Comparison of ENCODE assay signal across 8 cellular contexts in the genomic region with DNA sequence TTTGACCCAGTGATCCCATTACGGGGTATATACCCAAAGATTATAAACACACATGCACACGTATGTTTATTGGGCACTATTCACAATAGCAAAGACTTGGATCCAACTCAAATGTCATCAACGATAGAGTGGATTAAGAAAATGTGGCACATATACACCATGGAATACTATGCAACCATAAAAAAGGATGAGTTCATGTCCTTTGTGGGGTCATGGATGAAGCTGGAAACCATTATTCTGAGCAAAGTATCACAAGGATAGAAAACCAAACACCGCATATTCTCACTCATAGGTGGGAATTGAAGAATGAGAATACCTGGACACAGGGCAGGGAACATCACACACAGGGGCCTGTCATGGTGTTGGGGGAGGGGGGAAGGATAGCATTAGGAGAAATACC. TPM values are rescaled to one million over a fixed set of nuclear protein-coding genes. Genes with fewer than 3 reads are reported as not detected.
DNase-seq lines count a peak whose midpoint lies in the region; TF ChIP-seq lines count a peak whose summit lies in the region.
"Not testable (repeated sequence)": the region's sequence is repeated elsewhere in the genome, so short reads cannot be mapped to it uniquely, and the experiment has no call there.

No MANE protein-coding gene starts in this region.

- H3K9me3 Mint-ChIP-seq in activated CD4-positive, alpha-beta memory T cell treated with anti-CD3 and anti-CD28 coated beads for 36 hours; activated naive CD4-positive, alpha-beta T cell treated with anti-CD3 and anti-CD28 coated beads, Interleukin-2, amount 10 ng/mL, durations not matched to agents 7 days and 5 days; immature natural killer cell; neural progenitor cell: not testable (repeated sequence)

- CTCF ChIA-PET in activated CD4-positive, alpha-beta memory T cell treated with anti-CD3 and anti-CD28 coated beads for 36 hours (lab: Charles Lee); activated naive CD4-positive, alpha-beta T cell treated with anti-CD3 and anti-CD28 coated beads, Interleukin-2, amount 10 ng/mL, durations not matched to agents 7 days and 5 days (lab: Charles Lee): not testable (repeated sequence)

- not testable (repeated sequence) for DNase-seq in GM06990 (ENCODE audit: extremely low read depth, insufficient read length); Karpas-422; activated CD4-positive, alpha-beta memory T cell treated with anti-CD3 and anti-CD28 coated beads for 36 hours; activated naive CD4-positive, alpha-beta T cell treated with anti-CD3 and anti-CD28 coated beads, Interleukin-2, amount 10 ng/mL, durations not matched to agents 7 days and 5 days; immature natural killer cell; neural progenitor cell (ENCODE audit: low spot score)

- H3K9ac ChIP-seq in BLaER1 treated with 17β-estradiol and CSF1 and Interleukin-3, amounts not matched to agents 10 nM and 100 nM; neural progenitor cell: not testable (repeated sequence)
- H3K9ac ChIP-seq in Karpas-422 (ENCODE audit: low read length), result peak overlapping the region; percentile 89
- peak overlapping the region; percentile 85 for H3K9ac ChIP-seq in SU-DHL-6 (ENCODE audit: low read length)

- peak overlapping the region in 6 of 11 experiments; percentile 51 to 99 (median 95); a peak in 6 of 22 replicates for H3K27ac ChIP-seq in BLaER1 treated with 17β-estradiol and CSF1 and Interleukin-3, amounts not matched to agents 10 nM and 100 nM
- H3K27ac ChIP-seq in Karpas-422 (ENCODE audit: low read length) (peak overlapping the region; percentile 96), SU-DHL-6 (ENCODE audit: low read depth, low read length) (peak overlapping the region; percentile 96)
- not testable (repeated sequence) for H3K27ac ChIP-seq in neural progenitor cell

- POLR2A ChIA-PET in activated CD4-positive, alpha-beta memory T cell treated with anti-CD3 and anti-CD28 coated beads for 36 hours (lab: Charles Lee), result not testable (repeated sequence)

- H2AFZ ChIP-seq in Karpas-422 (ENCODE audit: low read length); SU-DHL-6 (ENCODE audit: low read depth, low read length, severe bottlenecking); neural progenitor cell (replicated peaks): not testable (repeated sequence)

- H3K27me3 Mint-ChIP-seq in activated CD4-positive, alpha-beta memory T cell treated with anti-CD3 and anti-CD28 coated beads for 36 hours; neural progenitor cell (ENCODE audit: insufficient read depth, low read depth): not testable (repeated sequence)
- H3K27me3 Mint-ChIP-seq in activated naive CD4-positive, alpha-beta T cell treated with anti-CD3 and anti-CD28 coated beads, Interleukin-2, amount 10 ng/mL, durations not matched to agents 7 days and 5 days, result peaks cover 11% of the 10 kb centered on the region
- H3K27me3 Mint-ChIP-seq in immature natural killer cell (ENCODE audit: low read depth in 3 of 3), result peaks cover 9 to 22% (median 14%) of the 10 kb centered on the region in 3 donors

- peaks cover 17 to 32% (median 20%) of the 10 kb centered on the region in 10 experiments for H3K4me1 ChIP-seq in BLaER1 treated with 17β-estradiol and CSF1 and Interleukin-3, amounts not matched to agents 10 nM and 100 nM
- H3K4me1 ChIP-seq in Karpas-422 (ENCODE audit: low read length) (peaks cover 34% of the 10 kb centered on the region), neural progenitor cell (peaks cover 23% of the 10 kb centered on the region)

- H3K36me3 Mint-ChIP-seq in activated CD4-positive, alpha-beta memory T cell treated with anti-CD3 and anti-CD28 coated beads for 36 hours, result peaks cover 29% of the 10 kb centered on the region
- H3K36me3 Mint-ChIP-seq in activated naive CD4-positive, alpha-beta T cell treated with anti-CD3 and anti-CD28 coated beads, Interleukin-2, amount 10 ng/mL, durations not matched to agents 7 days and 5 days, result peaks cover 22% of the 10 kb centered on the region
- not testable (repeated sequence) for H3K36me3 Mint-ChIP-seq in immature natural killer cell, neural progenitor cell

- H3K9me3 ChIP-seq in BLaER1 treated with 17β-estradiol and CSF1 and Interleukin-3, amounts not matched to agents 10 nM and 100 nM (replicated peaks in 1 of 11), result peaks cover 0 to 14% (median 5%) of the 10 kb centered on the region in 11 experiments; a peak in 9 of 22 replicates
- not testable (repeated sequence) for H3K9me3 ChIP-seq in Karpas-422 (ENCODE audit: low read length); SU-DHL-6 (ENCODE audit: insufficient read depth, low read length); neural progenitor cell (ENCODE audit: low read depth)

- peaks cover 17 to 23% (median 21%) of the 10 kb centered on the region in 11 experiments for H4K20me1 ChIP-seq in BLaER1 treated with 17β-estradiol and CSF1 and Interleukin-3, amounts not matched to agents 10 nM and 100 nM
- H4K20me1 ChIP-seq in Karpas-422 (ENCODE audit: insufficient read depth, low read depth, low read length) (peaks cover 22% of the 10 kb centered on the region), SU-DHL-6 (ENCODE audit: low read depth, low read length) (peaks cover 21% of the 10 kb centered on the region), neural progenitor cell (ENCODE audit: low read depth) (peaks cover 25% of the 10 kb centered on the region)

- H3K27ac Mint-ChIP-seq in activated CD4-positive, alpha-beta memory T cell treated with anti-CD3 and anti-CD28 coated beads for 36 hours; neural progenitor cell: not testable (repeated sequence)
- peak overlapping the region; percentile 40 for H3K27ac Mint-ChIP-seq in activated naive CD4-positive, alpha-beta T cell treated with anti-CD3 and anti-CD28 coated beads, Interleukin-2, amount 10 ng/mL, durations not matched to agents 7 days and 5 days
- H3K27ac Mint-ChIP-seq in immature natural killer cell, result peak overlapping the region; percentile 97 to 100 (median 98)

- H3K4me3 ChIP-seq in BLaER1 treated with 17β-estradiol and CSF1 and Interleukin-3, amounts not matched to agents 10 nM and 100 nM; neural progenitor cell: not testable (repeated sequence)
- H3K4me3 ChIP-seq in GM06990 (replicated peaks; ENCODE audit: low read depth, low read length), result peak overlapping the region; percentile 56
- H3K4me3 ChIP-seq in Karpas-422 (ENCODE audit: low read length), result peak overlapping the region; percentile 95
- H3K4me3 ChIP-seq in SU-DHL-6 (ENCODE audit: insufficient read depth, low read length, poor library complexity, severe bottlenecking), result peak overlapping the region; percentile 95

- peaks cover 17 to 22% (median 19%) of the 10 kb centered on the region in 11 experiments; a peak in 21 of 22 replicates for H3K36me3 ChIP-seq in BLaER1 treated with 17β-estradiol and CSF1 and Interleukin-3, amounts not matched to agents 10 nM and 100 nM
- not testable (repeated sequence) for H3K36me3 ChIP-seq in GM06990 (ENCODE audit: control insufficient read depth, insufficient read depth, low read length); neural progenitor cell
- H3K36me3 ChIP-seq in Karpas-422 (ENCODE audit: insufficient read depth, low read length) (peaks cover 18% of the 10 kb centered on the region), SU-DHL-6 (ENCODE audit: low read length) (peaks cover 23% of the 10 kb centered on the region)

- intact Hi-C loops in activated CD4-positive, alpha-beta memory T cell treated with anti-CD3 and anti-CD28 coated beads for 36 hours (cut with micrococcal nuclease), result loop anchor here (10.0 kb wide), 2 partner anchors 481 to 1019 kb away; no protein-coding TSS in a partner anchor

- TF ChIP-seq CTCF in GM06990 (IDR thresholded peaks at IDR 0.05; ENCODE audit: insufficient read depth, low read length, poor library complexity, severe bottlenecking); SU-DHL-6 (IDR thresholded peaks at IDR 0.05; ENCODE audit: insufficient read depth, low read length, poor library complexity, severe bottlenecking); neural progenitor cell (IDR thresholded peaks at IDR 0.05): not testable (repeated sequence)

- H3K9me2 ChIP-seq in Karpas-422 (replicated peaks; ENCODE audit: insufficient read depth, low read length); SU-DHL-6 (replicated peaks; ENCODE audit: insufficient read depth, low read length): not testable (repeated sequence)

- peaks cover 45% of the 10 kb centered on the region for H3F3A ChIP-seq in SU-DHL-6 (ENCODE audit: insufficient read depth)
- H3F3A ChIP-seq in neural progenitor cell (ENCODE audit: low read depth), result peaks cover 11% of the 10 kb centered on the region

- peaks cover 15% of the 10 kb centered on the region for H3K4me1 Mint-ChIP-seq in activated CD4-positive, alpha-beta memory T cell treated with anti-CD3 and anti-CD28 coated beads for 36 hours (ENCODE audit: low read depth)
- peaks cover 30% of the 10 kb centered on the region for H3K4me1 Mint-ChIP-seq in activated naive CD4-positive, alpha-beta T cell treated with anti-CD3 and anti-CD28 coated beads, Interleukin-2, amount 10 ng/mL, durations not matched to agents 7 days and 5 days
- H3K4me1 Mint-ChIP-seq in immature natural killer cell (peaks cover 51 to 53% of the 10 kb centered on the region in 2 donors), neural progenitor cell (peaks cover 26% of the 10 kb centered on the region)

- H3K4me3 Mint-ChIP-seq in activated CD4-positive, alpha-beta memory T cell treated with anti-CD3 and anti-CD28 coated beads for 36 hours, result peak overlapping the region; percentile 23
- not testable (repeated sequence) for H3K4me3 Mint-ChIP-seq in activated naive CD4-positive, alpha-beta T cell treated with anti-CD3 and anti-CD28 coated beads, Interleukin-2, amount 10 ng/mL, durations not matched to agents 7 days and 5 days
- H3K4me3 Mint-ChIP-seq in immature natural killer cell, result peak overlapping the region; percentile 96 to 100 (median 100)
- peak overlapping the region; percentile 60 for H3K4me3 Mint-ChIP-seq in neural progenitor cell

- H3K27me3 ChIP-seq in BLaER1 treated with 17β-estradiol and CSF1 and Interleukin-3, amounts not matched to agents 10 nM and 100 nM; GM06990 (replicated peaks; ENCODE audit: control insufficient read depth, insufficient read depth, low read length); Karpas-422 (ENCODE audit: low read length); SU-DHL-6 (ENCODE audit: low read length); neural progenitor cell: not testable (repeated sequence)

- H3K79me2 ChIP-seq in Karpas-422 (ENCODE audit: low read length) (peaks cover 29% of the 10 kb centered on the region), SU-DHL-6 (ENCODE audit: insufficient read depth, low read length) (peaks cover 29% of the 10 kb centered on the region), neural progenitor cell (ENCODE audit: low read depth) (peaks cover 29% of the 10 kb centered on the region)

- H3K4me2 ChIP-seq in BLaER1 treated with 17β-estradiol and CSF1 and Interleukin-3, amounts not matched to agents 10 nM and 100 nM, result peak overlapping the region in 2 of 11 experiments; percentile 92 to 96; a peak in 3 of 22 replicates
- H3K4me2 ChIP-seq in Karpas-422 (ENCODE audit: low read depth, low read length, poor library complexity, severe bottlenecking) (peak overlapping the region; percentile 94), SU-DHL-6 (ENCODE audit: low read depth, low read length, poor library complexity, severe bottlenecking) (peak overlapping the region; percentile 95)
- not testable (repeated sequence) for H3K4me2 ChIP-seq in neural progenitor cell

RNA-seq across cellular contexts. Expression of gene RABGGTB, which starts 2.1 kb away (rescaled TPM):
- total RNA-seq in Karpas-422 (2014; rRNA removed; shearing (Covaris generic); ENCODE audit: low replicate concordance), result 59.2 and 114 TPM in 2 replicates
- total RNA-seq in activated CD4-positive, alpha-beta memory T cell treated with anti-CD3 and anti-CD28 coated beads for 36 hours, result 100 to 1,000 TPM; 158 to 170 TPM
- 1 to 10 TPM; 1.5 to 9.4 (median 4.3) TPM for polyA plus RNA-seq in immature natural killer cell
- 78.0 and 132 TPM in 2 replicates for total RNA-seq in neural progenitor cell (ENCODE audit: low replicate concordance)

RNA-seq across cellular contexts. Expression of gene MSH4, which starts 12.8 kb away (rescaled TPM):
- not detected in 2 replicates for total RNA-seq in Karpas-422 (2014; rRNA removed; shearing (Covaris generic); ENCODE audit: low replicate concordance)
- under 1 TPM; 0.12 to 0.43 TPM for total RNA-seq in activated CD4-positive, alpha-beta memory T cell treated with anti-CD3 and anti-CD28 coated beads for 36 hours
- polyA plus RNA-seq in immature natural killer cell, result not detected
- 0.09 TPM in 1 of 2 replicates, not detected in the other for total RNA-seq in neural progenitor cell (ENCODE audit: low replicate concordance)

RNA-seq across cellular contexts. Expression of gene ACADM, which starts 59.4 kb away (rescaled TPM):
- 104 and 109 TPM in 2 replicates for total RNA-seq in Karpas-422 (2014; rRNA removed; shearing (Covaris generic); ENCODE audit: low replicate concordance)
- total RNA-seq in activated CD4-positive, alpha-beta memory T cell treated with anti-CD3 and anti-CD28 coated beads for 36 hours, result 10 to 100 TPM; 60.3 to 60.9 TPM
- 10 to 100 TPM; 32.8 to 44.1 (median 43.6) TPM for polyA plus RNA-seq in immature natural killer cell
- 46.4 and 85.1 TPM in 2 replicates for total RNA-seq in neural progenitor cell (ENCODE audit: low replicate concordance)
